Comparison of ENCODE assay signal across 16 cellular contexts in genomic region chr2:238915196-238915595, GRCh38.
"Had no signal": no experiment of that assay in that cellular context is flagged by ENCODE, and none has a peak within 500 bp of the region (broad histone marks: within the 10 kb centered on the region; RNA-seq: fewer than 3 reads in every experiment).

No MANE protein-coding gene starts in this region.

- ATAC-seq: activated T-cell treated with anti-CD3 and anti-CD28 coated beads, Interleukin-2, amount 50 U/mL, for 72 hours; gastrocnemius medialis; heart left ventricle; SK-N-SH treated with all-trans-retinoic acid at 6 μM for 48 hours; stimulated activated naive CD8-positive, alpha-beta T cell treated with anti-CD3 and anti-CD28 coated beads, Interleukin-15, Interleukin-2, amounts not matched to agents 100 U/mL and 50 U/mL, for 24 hours had no signal

- H3K27me3 ChIP-seq: brain microvascular endothelial cell, upper lobe of left lung had no signal

- H3K4me1 ChIP-seq: gastrocnemius medialis, heart left ventricle, upper lobe of left lung had no signal

- H3K9me3 ChIP-seq: gastrocnemius medialis, upper lobe of left lung had no signal

- H3K27ac ChIP-seq: brain microvascular endothelial cell, gastrocnemius medialis, heart left ventricle, upper lobe of left lung had no signal

- DNase-seq: activated CD4-positive, CD25-positive, alpha-beta regulatory T cell treated with anti-CD3 and anti-CD28 coated beads, Interleukin-2, amount 50 U/mL, for 72 hours; activated gamma-delta T cell treated with Interleukin-2 at 50 U/mL for 16 hours; activated T-cell treated with anti-CD3 and anti-CD28 coated beads, Interleukin-2, amount 50 U/mL, for 72 hours; amygdala; effector CD8-positive, alpha-beta T cell; gastrocnemius medialis; retina; small intestine; stimulated activated naive CD8-positive, alpha-beta T cell treated with anti-CD3 and anti-CD28 coated beads, Interleukin-15, Interleukin-2, amounts not matched to agents 100 U/mL and 50 U/mL, for 24 hours; T-helper 1 cell; T1000 had no signal

- H3K4me3 ChIP-seq: gastrocnemius medialis, heart left ventricle, lung, upper lobe of left lung had no signal

- H3K36me3 ChIP-seq: brain microvascular endothelial cell, gastrocnemius medialis, heart left ventricle, upper lobe of left lung had no signal
